ENCODE assay signal across 9 cellular contexts in the genomic region with DNA sequence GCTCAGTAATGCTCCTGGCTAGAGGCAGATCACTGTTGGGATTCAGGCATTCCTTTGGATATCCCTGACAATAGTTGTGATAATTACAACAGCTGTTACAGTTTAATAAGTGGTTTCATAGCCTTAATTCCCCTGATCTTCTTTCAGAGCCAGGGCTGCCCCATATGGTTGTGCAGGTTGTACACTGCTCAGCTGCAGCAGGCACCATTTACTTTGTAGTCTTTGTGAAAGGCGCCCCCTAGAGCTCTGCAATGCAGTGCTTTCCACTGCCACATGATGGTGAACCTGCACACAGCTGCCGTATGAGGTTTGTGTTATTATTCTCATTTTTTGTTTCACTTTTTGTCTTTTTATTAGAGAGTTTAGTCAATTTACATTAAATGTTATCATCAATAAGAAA.
DNase-seq lines count a peak whose midpoint lies in the region; ATAC-seq and TF ChIP-seq lines count a peak whose summit lies in the region.
"Had no signal": no experiment of that assay in that cellular context is flagged by ENCODE, and none has a peak within 500 bp of the region (broad histone marks: within the 10 kb centered on the region; RNA-seq: fewer than 3 reads in every experiment).

No MANE protein-coding gene starts in this region.

- TF ChIP-seq POLR2A in stomach (IDR thresholded peaks at IDR 0.05) = no peak

- H3K36me3 Mint-ChIP-seq in CD4-positive, alpha-beta memory T cell = no peaks in the 10 kb centered on the region

- TF ChIP-seq CTCF in dorsolateral prefrontal cortex (IDR thresholded peaks at IDR 0.05 in 54 of 56, conservative IDR thresholded peaks at IDR 0.05 in 2 of 56; ENCODE audit: low read depth in 1 of 56, partially characterized antibody in 56 of 56) (peak in 35 of 56 donors; percentile 12 to 53 (median 29)), stomach (IDR thresholded peaks at IDR 0.05) (peak in 2 of 7 experiments; percentile 30 to 43)

- H3K4me3 ChIP-seq in dorsolateral prefrontal cortex = no peak overlapping the region
- H3K4me3 ChIP-seq in stomach = no peak overlapping the region
- no peak overlapping the region for H3K4me3 ChIP-seq in CD4-positive, alpha-beta memory T cell (ENCODE audit: low read length in 2 of 2)
- H3K4me3 ChIP-seq: SK-N-MC had no signal

- 43 to 58% (median 54%) methylated on average over 2 of the region's 2 CpGs for WGBS in stomach, 5 donors

- H3K4me1 Mint-ChIP-seq in CD4-positive, alpha-beta memory T cell = no peaks in the 10 kb centered on the region

- peaks cover 3 to 14% (median 8%) of the 10 kb centered on the region in 4 donors for H3K4me1 ChIP-seq in stomach
- H3K4me1 ChIP-seq in CD4-positive, alpha-beta memory T cell (ENCODE audit: insufficient read depth, low read length) = no peaks in the 10 kb centered on the region

- no peaks in the 10 kb centered on the region for H3K36me3 ChIP-seq in stomach
- no peaks in the 10 kb centered on the region for H3K36me3 ChIP-seq in CD4-positive, alpha-beta memory T cell (ENCODE audit: insufficient read depth, low read length)

- DNase-seq in CMK (ENCODE audit: low read depth) (peak; percentile 22), NCI-H524 treated with DMSO at 0.1 percent for 48 hours (lab: John Stamatoyannopoulos, UW) (peak; percentile 21), dorsolateral prefrontal cortex (peak in 1 of 10 donors; percentile 19), stomach (peak; percentile 46), T1000 (lab: John Stamatoyannopoulos, UW) (no peak)
- no peak for DNase-seq in CD4-positive, alpha-beta memory T cell

- peak; percentile 89 for ATAC-seq in GM18870 (IDR thresholded peaks at IDR 0.05; ENCODE audit: unreplicated experiment)
- peak; percentile 84 for ATAC-seq in HG03045 (IDR thresholded peaks at IDR 0.05; ENCODE audit: unreplicated experiment)

- H3K27me3 Mint-ChIP-seq in CD4-positive, alpha-beta memory T cell = peaks cover 0 to 9% of the 10 kb centered on the region in 2 donors

- no peak overlapping the region for H3K4me3 Mint-ChIP-seq in CD4-positive, alpha-beta memory T cell

- no peak overlapping the region for H3K27ac Mint-ChIP-seq in CD4-positive, alpha-beta memory T cell

- CTCF ChIA-PET in CD4-positive, alpha-beta memory T cell (lab: Charles Lee; ENCODE audit: partially characterized antibody) = no interaction called here

- no peaks in the 10 kb centered on the region for H3K9me3 ChIP-seq in stomach
- no peaks in the 10 kb centered on the region for H3K9me3 ChIP-seq in CD4-positive, alpha-beta memory T cell (ENCODE audit: control insufficient read depth in 1 of 2, low read length in 2 of 2)

- POLR2A ChIA-PET in CD4-positive, alpha-beta memory T cell (lab: Charles Lee; ENCODE audit: partially characterized antibody) = no interaction called here

- TF ChIP-seq EP300 in stomach (IDR thresholded peaks at IDR 0.05) = no peak

- H3K27me3 ChIP-seq in dorsolateral prefrontal cortex (peaks cover 0 to 35% (median 0%) of the 10 kb centered on the region in 45 donors), stomach (no peaks in the 10 kb centered on the region)
- no peaks in the 10 kb centered on the region for H3K27me3 ChIP-seq in CD4-positive, alpha-beta memory T cell (ENCODE audit: insufficient read depth, low read length)

- H3K27ac ChIP-seq in dorsolateral prefrontal cortex (no peak overlapping the region), stomach (no peak overlapping the region)
- H3K27ac ChIP-seq in CD4-positive, alpha-beta memory T cell (ENCODE audit: low read depth, low read length) = no peak overlapping the region
- H3K27ac ChIP-seq: SK-N-MC had no signal

- intact Hi-C loops in dorsolateral prefrontal cortex (cut with DNase I) (no loop called here), stomach (cut with DNase I; ENCODE audit: low total_unique reads) (no loop called here)
- intact Hi-C loops in CD4-positive, alpha-beta memory T cell (cut with micrococcal nuclease) = no loop called here

- peaks cover 0 to 10% (median 0%) of the 10 kb centered on the region in 8 donors for H3K9me3 Mint-ChIP-seq in CD4-positive, alpha-beta memory T cell

Comparison
In these comparisons a context has a peak if more than half of its experiments do, and no peak if none do; other contexts are left out.
1. DNase-seq: peak in CMK (single experiment), NCI-H524 treated with DMSO at 0.1 percent for 48 hours (single experiment) and stomach (single experiment); none in CD4-positive, alpha-beta memory T cell (0 of 5) and T1000 (single experiment).